Comparison of ENCODE assay signal across 1 cellular context in genomic region chr1:117534995-117535467, GRCh38.
TF ChIP-seq lines count a peak whose summit lies in the region.

No MANE protein-coding gene starts in this region.

TF ChIP-seq in K562, 482 proteins besides CTCF, POLR2A, EP300 and RAD21 (continued from another document and continues in another):
- no peak for TF ChIP-seq ZC3H8 (IDR thresholded peaks at IDR 0.05)
- TF ChIP-seq NFATC3 (IDR thresholded peaks at IDR 0.05): no peak
- TF ChIP-seq TEAD2 (tag; IDR thresholded peaks at IDR 0.05): peak; percentile 98
- TF ChIP-seq TEAD1 (CRISPR knock-in tag; IDR thresholded peaks at IDR 0.05): peak; percentile 96 to 99
- no peak for TF ChIP-seq ETV6 (IDR thresholded peaks at IDR 0.05; ENCODE audit: borderline replicate concordance in 1 of 2, low read depth in 2 of 2, low read length in 1 of 2)
- TF ChIP-seq ETV6 (CRISPR knock-in tag; IDR thresholded peaks at IDR 0.05; ENCODE audit: borderline replicate concordance): no peak
- TF ChIP-seq AFF1 (IDR thresholded peaks at IDR 0.05; ENCODE audit: low read depth in 1 of 2, partially characterized antibody in 2 of 2): peak in 1 of 2 experiments; percentile 37
- 0 out of 2 replicates have a peak, but pooled peaks have one; percentile 31 for TF ChIP-seq CTBP1 (IDR thresholded peaks at IDR 0.05; ENCODE audit: borderline replicate concordance)
- TF ChIP-seq MTA1 (IDR thresholded peaks at IDR 0.05; ENCODE audit: borderline replicate concordance): peak; percentile 91
- TF ChIP-seq NFIC (IDR thresholded peaks at IDR 0.05): peak; percentile 27; the same call in 1 of the 2 replicates
- no peak for TF ChIP-seq ETS1 (conservative IDR thresholded peaks at IDR 0.05; ENCODE audit: control insufficient read depth, low read depth, low read length)
- TF ChIP-seq ARID2 (IDR thresholded peaks at IDR 0.05): peak; percentile 92
- no peak for TF ChIP-seq HNRNPL (IDR thresholded peaks at IDR 0.05; ENCODE audit: low read depth, low read length)
- TF ChIP-seq GABPB1 (CRISPR knock-in tag; IDR thresholded peaks at IDR 0.05): no peak
- peak; percentile 18; the same call in 1 of the 2 replicates for TF ChIP-seq SOX6 (IDR thresholded peaks at IDR 0.05)
- peak; percentile 87 for TF ChIP-seq CC2D1A (IDR thresholded peaks at IDR 0.05)
- no peak for TF ChIP-seq CHD2 (IDR thresholded peaks at IDR 0.05; ENCODE audit: low read depth, low read length)
- TF ChIP-seq HDAC6 (IDR thresholded peaks at IDR 0.05; ENCODE audit: low read depth, low read length): no peak
- no peak for TF ChIP-seq ZBTB43 (CRISPR knock-in tag; IDR thresholded peaks at IDR 0.05)
- no peak for TF ChIP-seq NR4A1 (CRISPR knock-in tag; IDR thresholded peaks at IDR 0.05)
- no peak for TF ChIP-seq NR4A1 (tag; IDR thresholded peaks at IDR 0.05)
- peak; percentile 75 for TF ChIP-seq MAFG (tag; conservative IDR thresholded peaks at IDR 0.05)
- TF ChIP-seq FOXK1 (CRISPR knock-in tag; IDR thresholded peaks at IDR 0.05; ENCODE audit: borderline replicate concordance): 0 out of 2 replicates have a peak, but pooled peaks have one; percentile 19
- peak; percentile 29; the same call in 1 of the 2 replicates for TF ChIP-seq PKNOX1 (IDR thresholded peaks at IDR 0.05)
- no peak for TF ChIP-seq BRF1 (IDR thresholded peaks at IDR 0.05; ENCODE audit: borderline replicate concordance, extremely low read depth, insufficient read length)
- TF ChIP-seq PRMT5 (CRISPR knock-in tag; IDR thresholded peaks at IDR 0.05): no peak
- TF ChIP-seq ZBTB2 (IDR thresholded peaks at IDR 0.05): 0 out of 2 replicates have a peak, but pooled peaks have one; percentile 30
- no peak for TF ChIP-seq ZNF592 (IDR thresholded peaks at IDR 0.05)
- TF ChIP-seq, protein P1, sequence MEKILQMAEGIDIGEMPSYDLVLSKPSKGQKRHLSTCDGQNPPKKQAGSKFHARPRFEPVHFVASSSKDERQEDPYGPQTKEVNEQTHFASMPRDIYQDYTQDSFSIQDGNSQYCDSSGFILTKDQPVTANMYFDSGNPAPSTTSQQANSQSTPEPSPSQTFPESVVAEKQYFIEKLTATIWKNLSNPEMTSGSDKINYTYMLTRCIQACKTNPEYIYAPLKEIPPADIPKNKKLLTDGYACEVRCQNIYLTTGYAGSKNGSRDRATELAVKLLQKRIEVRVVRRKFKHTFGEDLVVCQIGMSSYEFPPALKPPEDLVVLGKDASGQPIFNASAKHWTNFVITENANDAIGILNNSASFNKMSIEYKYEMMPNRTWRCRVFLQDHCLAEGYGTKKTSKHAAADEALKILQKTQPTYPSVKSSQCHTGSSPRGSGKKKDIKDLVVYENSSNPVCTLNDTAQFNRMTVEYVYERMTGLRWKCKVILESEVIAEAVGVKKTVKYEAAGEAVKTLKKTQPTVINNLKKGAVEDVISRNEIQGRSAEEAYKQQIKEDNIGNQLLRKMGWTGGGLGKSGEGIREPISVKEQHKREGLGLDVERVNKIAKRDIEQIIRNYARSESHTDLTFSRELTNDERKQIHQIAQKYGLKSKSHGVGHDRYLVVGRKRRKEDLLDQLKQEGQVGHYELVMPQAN (IDR thresholded peaks at IDR 0.05; ENCODE audit: borderline replicate concordance): peak; percentile 46; the same call in 1 of the 2 replicates
- TF ChIP-seq WHSC1 (IDR thresholded peaks at IDR 0.05; ENCODE audit: low read length): no peak
- TF ChIP-seq XRCC5 (IDR thresholded peaks at IDR 0.05; ENCODE audit: low read depth, low read length): peak; percentile 60; the same call in 1 of the 2 replicates
- TF ChIP-seq ZBTB12 (CRISPR knock-in tag; IDR thresholded peaks at IDR 0.05): no peak
- TF ChIP-seq ZNF696 (CRISPR knock-in tag; conservative IDR thresholded peaks at IDR 0.05): no peak
- 0 out of 2 replicates have a peak, but pooled peaks have one; percentile 24 for TF ChIP-seq HDAC2 (IDR thresholded peaks at IDR 0.05)
- TF ChIP-seq MAZ (CRISPR knock-in tag; conservative IDR thresholded peaks at IDR 0.05 in 1 of 2, IDR thresholded peaks at IDR 0.05 in 1 of 2): peak in 1 of 2 experiments; percentile 48; a peak in 1 of 4 replicates
- TF ChIP-seq NR3C1 (CRISPR knock-in tag; IDR thresholded peaks at IDR 0.05): no peak
- TF ChIP-seq ZBTB1 (CRISPR knock-in tag; IDR thresholded peaks at IDR 0.05; ENCODE audit: borderline replicate concordance, low read depth): no peak
- 0 out of 2 replicates have a peak, but pooled peaks have one; percentile 32 for TF ChIP-seq HOXB6 (CRISPR knock-in tag; IDR thresholded peaks at IDR 0.05; ENCODE audit: borderline replicate concordance)
- TF ChIP-seq HDAC1 (IDR thresholded peaks at IDR 0.05): peak in 1 of 2 experiments; percentile 33; a peak in 1 of 4 replicates
- 0 out of 3 replicates have a peak, but pooled peaks of 1 of the 2 experiments have one; percentile 72 for TF ChIP-seq CBX3 (IDR thresholded peaks at IDR 0.05; ENCODE audit: borderline replicate concordance in 1 of 2, low read length in 2 of 2)
- TF ChIP-seq ZFP91 (CRISPR knock-in tag; IDR thresholded peaks at IDR 0.05): no peak
- no peak for TF ChIP-seq LEF1 (IDR thresholded peaks at IDR 0.05)
- TF ChIP-seq ASH1L (IDR thresholded peaks at IDR 0.05; ENCODE audit: borderline replicate concordance, low read depth, partially characterized antibody): peak; percentile 12
- peak; percentile 35; the same call in 1 of the 2 replicates for TF ChIP-seq BCOR (IDR thresholded peaks at IDR 0.05)
- no peak for TF ChIP-seq HNRNPK (IDR thresholded peaks at IDR 0.05; ENCODE audit: low read depth, low read length, poor library complexity, severe bottlenecking)
